22 cellular contexts compared by ENCODE assay signal in the genomic region with DNA sequence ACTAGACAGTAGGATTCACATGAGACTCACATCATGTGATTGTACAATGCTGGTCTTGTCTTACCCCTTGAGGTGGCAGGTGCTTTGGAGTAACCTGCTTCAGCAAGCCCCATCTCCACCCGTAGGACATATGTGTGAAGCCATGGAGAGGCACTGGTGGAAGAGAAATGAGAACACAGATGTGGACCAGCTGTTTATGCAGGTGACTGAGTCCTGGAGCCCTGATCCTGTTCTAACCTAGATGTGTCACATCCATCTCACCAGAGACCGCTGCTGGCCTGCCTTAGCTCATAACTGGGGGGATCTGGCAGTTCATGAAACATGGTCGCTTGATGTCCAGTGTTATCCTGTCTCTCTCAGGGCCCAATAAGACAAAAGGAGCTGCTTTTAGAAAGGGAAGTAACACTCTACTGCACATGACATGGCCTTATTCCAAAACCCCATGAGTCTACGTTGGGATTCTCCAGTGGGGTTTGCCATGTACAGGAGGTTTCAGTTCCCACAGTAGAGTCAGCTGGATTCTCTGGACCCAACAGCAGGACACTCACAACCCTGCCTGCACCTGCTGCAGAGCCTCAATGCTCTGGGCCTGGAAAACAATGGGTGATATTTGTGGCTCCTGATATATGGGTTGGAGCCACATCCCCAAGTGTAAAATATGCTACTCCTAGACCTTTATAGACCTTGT.
DNase-seq lines count a peak whose midpoint lies in the region; ATAC-seq, FAIRE-seq and TF ChIP-seq lines count a peak whose summit lies in the region.
"Had no signal": no experiment of that assay in that cellular context is flagged by ENCODE, and none has a peak within 500 bp of the region (broad histone marks: within the 10 kb centered on the region; RNA-seq: fewer than 3 reads in every experiment).

No MANE protein-coding gene starts in this region.

- H3K4me2 ChIP-seq in H9 (ENCODE audit: insufficient read depth, insufficient read length, low read length): no peak overlapping the region
- H3K4me2 ChIP-seq in K562 (ENCODE audit: insufficient read depth, low read length): no peak overlapping the region
- H3K4me2 ChIP-seq in HepG2 (ENCODE audit: low read depth, low read length): no peak overlapping the region
- H3K4me2 ChIP-seq: KMS-11 had no signal

- H3K9ac ChIP-seq in H9 (ENCODE audit: extremely low read depth, insufficient read length, low read length) (no peak overlapping the region), K562 (ENCODE audit: insufficient read depth in 1 of 2, low read depth in 2 of 2, low read length in 2 of 2) (no peak overlapping the region), HepG2 (ENCODE audit: insufficient read depth, low read depth, low read length) (no peak overlapping the region)
- H3K9ac ChIP-seq: KMS-11 had no signal

- no peaks in the 10 kb centered on the region for H3K23me2 ChIP-seq in H9 (ENCODE audit: insufficient read length, low read depth, low read length, poor library complexity, severe bottlenecking)

- H4K20me1 ChIP-seq in H9 (ENCODE audit: control insufficient read depth, insufficient read depth, insufficient read length): no peaks in the 10 kb centered on the region
- H4K20me1 ChIP-seq in K562 (replicated peaks; ENCODE audit: control insufficient read depth, insufficient read depth, low read length): peaks cover 48% of the 10 kb centered on the region
- H4K20me1 ChIP-seq in HepG2 (ENCODE audit: insufficient read depth, low read length): peaks cover 3% of the 10 kb centered on the region; the same call in 1 of the 2 replicates

- H3T11ph ChIP-seq in H9 (ENCODE audit: low read length): no peak overlapping the region

- H2BK5ac ChIP-seq in H9 (ENCODE audit: insufficient read length, low read length): no peak overlapping the region

- TF ChIP-seq RAD21 in K562 (CRISPR knock-in tag; conservative IDR thresholded peaks at IDR 0.05 in 1 of 2, IDR thresholded peaks at IDR 0.05 in 1 of 2) (no peak), HepG2 (CRISPR knock-in tag; IDR thresholded peaks at IDR 0.05) (no peak)

- H2BK15ac ChIP-seq in H9 (ENCODE audit: low read depth, low read length): no peak overlapping the region

- H3K56ac ChIP-seq in H9 (ENCODE audit: insufficient read length, low read depth, low read length): no peak overlapping the region

- H3K27me3 Mint-ChIP-seq in H9 (ENCODE audit: low read depth) (peaks cover 100% of the 10 kb centered on the region), osteocyte (ENCODE audit: unreplicated experiment) (peaks cover 14% of the 10 kb centered on the region)
- H3K27me3 Mint-ChIP-seq: CD4-positive, alpha-beta T cell had no signal

- H3K4me3 Mint-ChIP-seq in H9 (no peak overlapping the region), osteocyte (ENCODE audit: unreplicated experiment) (no peak overlapping the region)
- H3K4me3 Mint-ChIP-seq: CD4-positive, alpha-beta T cell; HFFc6 had no signal

- peaks cover 24% of the 10 kb centered on the region; the same call in 1 of the 2 replicates for H3K27me3 ChIP-seq in H9 (ENCODE audit: insufficient read depth, low read length)
- peaks cover 3 to 22% of the 10 kb centered on the region in 2 experiments; a peak in 2 of 5 replicates for H3K27me3 ChIP-seq in K562 (ENCODE audit: control insufficient read depth in 2 of 2, insufficient read depth in 2 of 2, low read length in 2 of 2)
- peaks cover 0 to 4% of the 10 kb centered on the region in 2 experiments; a peak in 1 of 5 replicates for H3K27me3 ChIP-seq in HepG2 (ENCODE audit: control insufficient read depth in 1 of 2, insufficient read depth in 2 of 2, low read length in 2 of 2)
- H3K27me3 ChIP-seq: SJSA1 had no signal

- no CpG with 5 or more reads among the region's 4 CpGs for WGBS in H9 (ENCODE audit: extremely low coverage, insufficient read length, low lambda C conversion rate)
- WGBS in K562 (ENCODE audit: insufficient coverage, low coverage, missing lambda C conversion rate): under 1% methylated on average over 4 of the region's 4 CpGs
- WGBS in HepG2 (ENCODE audit: low lambda C conversion rate): 0% methylated on average over 2 of the region's 4 CpGs

- peaks cover 4% of the 10 kb centered on the region for H3K9me1 ChIP-seq in K562 (ENCODE audit: control insufficient read depth, insufficient read depth, low read length)

- H3K9me3 ChIP-seq in H9 (ENCODE audit: control insufficient read depth, low read depth, low read length): no peaks in the 10 kb centered on the region
- no peaks in the 10 kb centered on the region for H3K9me3 ChIP-seq in K562 (replicated peaks; ENCODE audit: control insufficient read depth, insufficient read depth, low read depth, low read length)
- no peaks in the 10 kb centered on the region for H3K9me3 ChIP-seq in HepG2 (ENCODE audit: low read length)
- H3K9me3 ChIP-seq: SJSA1 had no signal

- intact Hi-C loops in K562 (cut with micrococcal nuclease) (no loop called here), HepG2 (cut with micrococcal nuclease; ENCODE audit: unreplicated experiment) (no loop called here)

- no peaks in the 10 kb centered on the region for H3K4me1 Mint-ChIP-seq in H9
- H3K4me1 Mint-ChIP-seq in osteocyte (ENCODE audit: unreplicated experiment): no peaks in the 10 kb centered on the region

- H2BK120ac ChIP-seq in H9 (ENCODE audit: low read depth, low read length, poor library complexity, severe bottlenecking): no peak overlapping the region

- H3K23ac ChIP-seq in H9 (ENCODE audit: insufficient read length, low read depth, low read length): no peak overlapping the region

- H2AK5ac ChIP-seq in H9 (ENCODE audit: insufficient read length, low read length): no peak overlapping the region

- H3K27ac ChIP-seq in H9 (ENCODE audit: insufficient read length, low read depth, low read length): no peak overlapping the region
- H3K27ac ChIP-seq in K562 (ENCODE audit: extremely low read depth, low read depth, low read length): no peak overlapping the region
- H3K27ac ChIP-seq in HepG2 (ENCODE audit: extremely low read length, insufficient read depth, low read length): no peak overlapping the region
- H3K27ac ChIP-seq: 22Rv1, KMS-11, SJSA1 had no signal

- H3K27ac Mint-ChIP-seq in H9 (no peak overlapping the region), osteocyte (ENCODE audit: unreplicated experiment) (no peak overlapping the region)
- H3K27ac Mint-ChIP-seq: CD4-positive, alpha-beta T cell; HFFc6 had no signal

- TF ChIP-seq CTCF in H9 (conservative IDR thresholded peaks at IDR 0.05) (no peak), K562 (IDR thresholded peaks at IDR 0.05 in 2 of 3, conservative IDR thresholded peaks at IDR 0.05 in 1 of 3; ENCODE audit: insufficient read depth in 2 of 3, low read depth in 1 of 3, low read length in 3 of 3) (no peak), osteocyte (IDR thresholded peaks at IDR 0.05) (no peak), HepG2 (CRISPR knock-in tag; IDR thresholded peaks at IDR 0.05) (no peak)

- H3K79me2 ChIP-seq in H9 (ENCODE audit: insufficient read depth, low read length) (no peaks in the 10 kb centered on the region), K562 (ENCODE audit: control insufficient read depth, insufficient read depth, low read length) (no peaks in the 10 kb centered on the region), HepG2 (ENCODE audit: insufficient read depth, low read length) (no peaks in the 10 kb centered on the region)

- in situ Hi-C loops in K562 (cut with MboI) (loop anchor here (5.0 kb wide), 1 partner anchor 61 kb away; no protein-coding TSS in a partner anchor), HepG2 (cut with HindIII; ENCODE audit: extremely low pct_ligation_motif_present, low pct_unique_long_range_greater_than_20kb) (no loop called here)

- H4K8ac ChIP-seq in H9 (replicated peaks; ENCODE audit: insufficient read length, low read depth, low read length): no peak overlapping the region

- H3K4ac ChIP-seq in H9 (ENCODE audit: low read depth, low read length): no peak overlapping the region

- H3K4me1 ChIP-seq in H9 (ENCODE audit: insufficient read depth, low read length): no peaks in the 10 kb centered on the region
- no peaks in the 10 kb centered on the region for H3K4me1 ChIP-seq in K562 (replicated peaks in 1 of 2; ENCODE audit: control insufficient read depth in 2 of 2, insufficient read depth in 2 of 2, low read length in 2 of 2)
- H3K4me1 ChIP-seq in HepG2 (ENCODE audit: insufficient read depth, low read length): no peaks in the 10 kb centered on the region
- H3K4me1 ChIP-seq: SJSA1 had no signal

- H3K36me3 ChIP-seq in K562 (ENCODE audit: control insufficient read depth, insufficient read depth, low read length): no peaks in the 10 kb centered on the region
- H3K36me3 ChIP-seq in HepG2 (replicated peaks in 1 of 2; ENCODE audit: control insufficient read depth in 1 of 2, insufficient read depth in 2 of 2, low read length in 2 of 2): no peaks in the 10 kb centered on the region
- H3K36me3 ChIP-seq: SJSA1 had no signal

- H3K14ac ChIP-seq in H9 (ENCODE audit: insufficient read depth, low read length): no peak overlapping the region; the same call in 1 of the 2 replicates

- peak; percentile 26 for DNase-seq in activated CD8-positive, alpha-beta memory T cell treated with anti-CD3 and anti-CD28 coated beads for 24 hours
- no peak for DNase-seq in activated CD8-positive, alpha-beta memory T cell treated with anti-CD3 and anti-CD28 coated beads, Interleukin-2, amount 50 U/mL, for 4 hours
- peak; percentile 11 for DNase-seq in H9
- DNase-seq in K562 (ENCODE audit: extremely low read depth in 1 of 4, low spot score in 3 of 4): no peak
- peak; percentile 42 for DNase-seq in osteocyte (ENCODE audit: extremely low spot score, unreplicated experiment)
- no peak for DNase-seq in HepG2 (ENCODE audit: low spot score)
- DNase-seq in COLO829 (ENCODE audit: low spot score): no peak
- DNase-seq: Calu3; CD4-positive, alpha-beta T cell; EL; HFFc6; NCI-H1417 treated with DMSO at 0.1 percent for 48 hours; NCI-H187 treated with DMSO at 0.1 percent for 48 hours; NCI-H345; NCI-H526 had no signal

- TF ChIP-seq EP300 in K562 (IDR thresholded peaks at IDR 0.05; ENCODE audit: low read length): no peak
- no peak for TF ChIP-seq EP300 in HepG2 (IDR thresholded peaks at IDR 0.05; ENCODE audit: low read depth in 2 of 2, low read length in 2 of 2)
- TF ChIP-seq EP300 in HepG2 (CRISPR knock-in tag; IDR thresholded peaks at IDR 0.05; ENCODE audit: borderline replicate concordance): no peak

- ATAC-seq in K562: no peak
- no peak for ATAC-seq in GM18867 (IDR thresholded peaks at IDR 0.05; ENCODE audit: unreplicated experiment)
- ATAC-seq in HepG2: no peak
- ATAC-seq: GM12878, Panc1 had no signal

- H3K36me3 Mint-ChIP-seq in H9 (ENCODE audit: insufficient read depth in 1 of 3, low read depth in 3 of 3) (no peaks in the 10 kb centered on the region), osteocyte (ENCODE audit: unreplicated experiment) (no peaks in the 10 kb centered on the region)

- H2AFZ ChIP-seq in H9 (ENCODE audit: low read length) (no peak overlapping the region), K562 (ENCODE audit: low read depth, low read length) (no peak overlapping the region), HepG2 (ENCODE audit: low read length) (no peak overlapping the region)

- no peaks in the 10 kb centered on the region for H3K9me3 Mint-ChIP-seq in H9
- no peaks in the 10 kb centered on the region for H3K9me3 Mint-ChIP-seq in osteocyte (ENCODE audit: unreplicated experiment)
- H3K9me3 Mint-ChIP-seq: CD4-positive, alpha-beta T cell; HFFc6 had no signal

- CTCF ChIA-PET in K562 (lab: Yijun Ruan, JAX; ENCODE audit: low intra/inter-chr PET ratio): interaction anchor here (0.5 to 1.1 kb wide), 3 partner anchors 12 to 178 kb away, joined by 3 to 4 read pairs (median 3); no protein-coding TSS in a partner anchor
- CTCF ChIA-PET in HepG2 (lab: Yijun Ruan, JAX; ENCODE audit: low intra/inter-chr PET ratio, low total read pairs): no interaction called here

- H3K18ac ChIP-seq in H9 (ENCODE audit: insufficient read length, low read depth, low read length): no peak overlapping the region

- BruUV-seq in K562 (replicated peaks; lab: Mats Ljungman, UMichigan): no TSS peak
- BruUV-seq in HepG2 (replicated peaks; lab: Mats Ljungman, UMichigan): no TSS peak

- FAIRE-seq in K562 (lab: Jason Lieb, UNC) (no peak), HepG2 (lab: Jason Lieb, UNC) (no peak)
- FAIRE-seq: GM12878, H54 had no signal

- H3K4me3 ChIP-seq in K562 (no peak overlapping the region), HepG2 (replicated peaks in 1 of 3; ENCODE audit: insufficient read depth in 1 of 3, low read depth in 2 of 3, low read length in 3 of 3) (no peak overlapping the region)
- H3K4me3 ChIP-seq: GM12878, SJSA1 had no signal

- H4K5ac ChIP-seq in H9 (ENCODE audit: insufficient read length, low read depth, low read length): no peak overlapping the region

- H4K91ac ChIP-seq in H9 (ENCODE audit: insufficient read length, low read depth, low read length): no peak overlapping the region

- no peak overlapping the region for H2BK20ac ChIP-seq in H9 (ENCODE audit: low read depth, low read length, poor library complexity, severe bottlenecking)

- POLR2A ChIA-PET in K562 (lab: Yijun Ruan, JAX) (interaction anchor here (0.5 to 11.0 kb wide), 17 partner anchors 8 to 246 kb away, joined by 3 to 122 read pairs (median 5); no protein-coding TSS in a partner anchor), HepG2 (lab: Yijun Ruan, JAX) (no interaction called here)

- no peak overlapping the region for H2BK12ac ChIP-seq in H9 (ENCODE audit: insufficient read length, low read depth, low read length)

- TF ChIP-seq POLR2A in K562 (conservative IDR thresholded peaks at IDR 0.05) (no peak), HepG2 (IDR thresholded peaks at IDR 0.05; ENCODE audit: insufficient read depth in 1 of 2, low read depth in 2 of 2, low read length in 2 of 2) (no peak)

- H3K79me1 ChIP-seq in H9 (ENCODE audit: insufficient read depth, low read depth, low read length, poor library complexity, severe bottlenecking): no peaks in the 10 kb centered on the region

Comparison
In these comparisons a context has a peak if more than half of its experiments do, and no peak if none do; other contexts are left out.
1. DNase-seq: peak in activated CD8-positive, alpha-beta memory T cell treated with anti-CD3 and anti-CD28 coated beads for 24 hours (single experiment), H9 (single experiment) and osteocyte (single experiment); none in activated CD8-positive, alpha-beta memory T cell treated with anti-CD3 and anti-CD28 coated beads, Interleukin-2, amount 50 U/mL, for 4 hours (single experiment), K562 (0 of 4), HepG2 (single experiment) and COLO829 (single experiment).